ENCODE assay signal across 10 cellular contexts in the genomic region with DNA sequence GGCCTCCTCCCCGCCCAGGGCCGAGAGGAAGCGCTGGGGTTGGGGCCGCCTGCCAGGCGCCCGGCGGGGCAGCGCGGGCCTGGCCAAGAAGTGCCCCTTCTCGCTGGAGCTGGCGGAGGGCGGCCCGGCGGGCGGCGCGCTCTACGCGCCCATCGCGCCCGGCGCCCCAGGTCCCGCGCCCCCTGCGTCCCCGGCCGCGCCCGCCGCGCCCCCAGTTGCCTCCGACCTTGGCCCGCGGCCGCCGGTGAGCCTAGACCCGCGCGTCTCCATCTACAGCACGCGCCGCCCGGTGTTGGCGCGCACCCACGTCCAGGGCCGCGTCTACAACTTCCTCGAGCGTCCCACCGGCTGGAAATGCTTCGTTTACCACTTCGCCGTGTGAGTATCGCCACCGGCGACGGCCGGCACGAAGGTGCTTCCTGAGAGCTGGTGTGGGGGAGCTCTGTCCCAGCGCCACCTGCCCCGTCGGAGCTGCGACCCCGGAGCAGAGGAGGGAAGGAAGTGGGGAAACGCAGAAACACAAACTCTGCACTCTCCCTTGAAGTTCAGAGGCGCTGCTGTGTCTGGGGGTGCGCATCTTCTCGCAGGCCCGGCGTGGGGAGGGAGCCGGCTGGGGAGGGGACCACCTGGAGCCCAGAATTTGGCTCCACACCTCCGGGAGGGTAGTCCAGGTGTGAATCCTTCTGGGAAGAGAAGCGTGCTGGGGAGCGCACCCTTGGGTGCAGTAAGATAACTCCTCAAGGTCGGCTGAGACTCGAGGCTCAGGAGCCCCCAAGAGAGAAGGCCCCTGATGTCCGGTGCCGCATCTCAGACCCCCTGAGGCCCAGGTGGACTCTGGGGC. TPM values are rescaled to one million over a fixed set of nuclear protein-coding genes. Genes with fewer than 3 reads are reported as not detected.
DNase-seq lines count a peak whose midpoint lies in the region; ATAC-seq and TF ChIP-seq lines count a peak whose summit lies in the region.
"Had no signal": no experiment of that assay in that cellular context is flagged by ENCODE, and none has a peak within 500 bp of the region (broad histone marks: within the 10 kb centered on the region; RNA-seq: fewer than 3 reads in every experiment).

No MANE protein-coding gene starts in this region.

- H3K4me3 Mint-ChIP-seq in Caco-2 (ENCODE audit: unreplicated experiment) = peak overlapping the region; percentile 70
- H3K4me3 Mint-ChIP-seq in T-cell = peak overlapping the region; percentile 88 to 94 (median 93)
- peak overlapping the region; percentile 57 for H3K4me3 Mint-ChIP-seq in endodermal cell

- H3K4me1 ChIP-seq in Caco-2 (no peaks in the 10 kb centered on the region), endodermal cell (ENCODE audit: control insufficient read depth, insufficient read depth, low read length) (no peaks in the 10 kb centered on the region), ovary (ENCODE audit: insufficient read depth) (no peaks in the 10 kb centered on the region)

- H3K9me3 Mint-ChIP-seq in Caco-2 (ENCODE audit: unreplicated experiment) (no peaks in the 10 kb centered on the region), T-cell (no peaks in the 10 kb centered on the region), endodermal cell (peaks cover 4% of the 10 kb centered on the region)

- H3K9ac ChIP-seq in endodermal cell (ENCODE audit: extremely low read depth, low read length, poor library complexity, severe bottlenecking) = no peak overlapping the region

- H3K27ac ChIP-seq in endodermal cell (ENCODE audit: low read depth, low read length) = no peak overlapping the region
- H3K27ac ChIP-seq in ovary = no peak overlapping the region

- no peak for TF ChIP-seq POLR2A in ovary (IDR thresholded peaks at IDR 0.05)

- no peaks in the 10 kb centered on the region for H3K9me3 ChIP-seq in Caco-2
- peaks cover 9% of the 10 kb centered on the region for H3K9me3 ChIP-seq in endodermal cell (ENCODE audit: control insufficient read depth, low read length)
- no peaks in the 10 kb centered on the region for H3K9me3 ChIP-seq in ovary

- TF ChIP-seq CTCF in Caco-2 (IDR thresholded peaks at IDR 0.05; ENCODE audit: insufficient read depth in 1 of 2, low read depth in 1 of 2, low read length in 1 of 2, severe bottlenecking in 1 of 2, unreplicated experiment in 1 of 2) (no peak), endodermal cell (conservative IDR thresholded peaks at IDR 0.05) (no peak), ovary (IDR thresholded peaks at IDR 0.05) (no peak)

- POLR2A ChIA-PET in Caco-2 (lab: Charles Lee) = no interaction called here
- POLR2A ChIA-PET in T-cell (lab: Charles Lee) = no interaction called here

- 14 to 18% methylated on average over 32 to 80 of the region's 80 CpGs for WGBS in endodermal cell (ENCODE audit: insufficient coverage in 1 of 2, insufficient read length in 1 of 2), 2 experiments
- 5 to 10% (median 8%) methylated on average over 46 to 80 of the region's 80 CpGs for WGBS in ovary, 3 donors

- no peak for TF ChIP-seq EP300 in ovary (IDR thresholded peaks at IDR 0.05)

- ATAC-seq in T-cell (replicated peaks in 1 of 4) = peak; percentile 33 to 44 (median 38)
- ATAC-seq in HG02938 (IDR thresholded peaks at IDR 0.05; ENCODE audit: unreplicated experiment) = no peak
- ATAC-seq in sciatic nerve = no peak
- ATAC-seq in GM21786 (IDR thresholded peaks at IDR 0.05; ENCODE audit: unreplicated experiment) = no peak

- no TSS peak for BruUV-seq in Caco-2 (replicated peaks; lab: Mats Ljungman, UMichigan)

- H3K4me1 Mint-ChIP-seq in Caco-2 (ENCODE audit: low read depth, unreplicated experiment) (no peaks in the 10 kb centered on the region), T-cell (peaks cover 45 to 51% (median 46%) of the 10 kb centered on the region in 3 donors), endodermal cell (no peaks in the 10 kb centered on the region)

- peaks cover 6% of the 10 kb centered on the region for H3K27me3 ChIP-seq in Caco-2 (replicated peaks; ENCODE audit: control insufficient read depth, insufficient read depth, low read length)
- peaks cover 92% of the 10 kb centered on the region for H3K27me3 ChIP-seq in endodermal cell (ENCODE audit: control insufficient read depth, insufficient read depth, low read length, poor library complexity, severe bottlenecking)
- peaks cover 3% of the 10 kb centered on the region for H3K27me3 ChIP-seq in ovary

- intact Hi-C loops in Caco-2 (cut with micrococcal nuclease; ENCODE audit: unreplicated experiment) = no loop called here
- intact Hi-C loops in ovary (cut with DNase I) = no loop called here
- intact Hi-C loops in sciatic nerve (cut with DNase I) = no loop called here

- H3K36me3 ChIP-seq in Caco-2 (ENCODE audit: control insufficient read depth, insufficient read depth, low read length) = no peaks in the 10 kb centered on the region
- no peaks in the 10 kb centered on the region for H3K36me3 ChIP-seq in endodermal cell (ENCODE audit: control insufficient read depth, insufficient read depth, low read length)
- no peaks in the 10 kb centered on the region for H3K36me3 ChIP-seq in ovary

- no peaks in the 10 kb centered on the region for H3K36me3 Mint-ChIP-seq in Caco-2 (ENCODE audit: insufficient read depth, unreplicated experiment)
- H3K36me3 Mint-ChIP-seq in T-cell = no peaks in the 10 kb centered on the region
- no peaks in the 10 kb centered on the region for H3K36me3 Mint-ChIP-seq in endodermal cell (ENCODE audit: low read depth)

- CTCF ChIA-PET in Caco-2 (lab: Charles Lee) = interaction anchor here (0.6 kb wide), 1 partner anchor 25 kb away, joined by 3 read pairs; no protein-coding TSS in a partner anchor
- CTCF ChIA-PET in T-cell (lab: Charles Lee) = interaction anchor here in 1 of 2 donors (0.8 kb wide), 1 partner anchor 139 kb away, joined by 4 read pairs; no protein-coding TSS in a partner anchor

- H3K4me3 ChIP-seq in Caco-2 (ENCODE audit: low read depth, low read length) (peak overlapping the region; percentile 39), endodermal cell (ENCODE audit: low read length) (no peak overlapping the region), ovary (peak overlapping the region; percentile 8)

- H3K27ac Mint-ChIP-seq in Caco-2 (ENCODE audit: unreplicated experiment) (no peak overlapping the region), T-cell (peak overlapping the region; percentile 88 to 91), endodermal cell (no peak overlapping the region)

- peaks cover 13% of the 10 kb centered on the region for H3K27me3 Mint-ChIP-seq in Caco-2 (ENCODE audit: insufficient read depth, unreplicated experiment)
- H3K27me3 Mint-ChIP-seq in T-cell = peaks cover 0 to 4% of the 10 kb centered on the region in 2 donors
- peaks cover 87% of the 10 kb centered on the region for H3K27me3 Mint-ChIP-seq in endodermal cell (ENCODE audit: insufficient read depth)

- DNase-seq in Caco-2 = no peak
- peak in 6 of 34 experiments; percentile 14 to 38 (median 30) for DNase-seq in T-cell
- DNase-seq in endodermal cell = no peak
- peak in 1 of 5 donors; percentile 6 for DNase-seq in ovary
- DNase-seq in A172 (ENCODE audit: low spot score) = no peak
- DNase-seq in sciatic nerve (ENCODE audit: low spot score) = no peak
- DNase-seq: cerebellar nuclear complex had no signal

RNA-seq across cellular contexts. Expression of a gene that starts 0.5 kb away (rescaled TPM):
- total RNA-seq in Caco-2 (2022) (0.72 and 1.0 TPM in 2 replicates), T-cell (10 to 100 TPM; 20.9 to 32.9 (median 24.0) TPM), endodermal cell (1 to 10 TPM; 1.8 to 3.5 TPM), ovary (1 to 10 TPM; 1.4 to 9.7 (median 3.8) TPM), sciatic nerve (6.2 TPM)
- 1.0 TPM for polyA plus RNA-seq in endodermal cell (2013, experiment 1 of 2)
- polyA plus RNA-seq in endodermal cell (2013, experiment 2 of 2) = 0.46 TPM
- 10 to 100 TPM in 1 of 2 donors, 1 to 10 TPM in 1; 2.5 to 17.2 TPM for polyA plus RNA-seq in ovary
- 1.9 and 3.5 TPM in 2 replicates for total RNA-seq in A172 (2014; rRNA removed; shearing (Covaris generic))
- total RNA-seq: NCI-H460 had no signal

RNA-seq across cellular contexts. Expression of a gene that starts 1.0 kb away (rescaled TPM):
- total RNA-seq in Caco-2 (2022) (not detected in 2 replicates), T-cell (under 1 TPM; 0.07 to 0.73 (median 0.22) TPM), endodermal cell (under 1 TPM; 0.11 TPM), ovary (under 1 TPM in 2 of 7 donors, not detected in 5; 0.08 to 0.11 TPM), sciatic nerve (not detected)
- 0.18 TPM for polyA plus RNA-seq in endodermal cell (2013, experiment 1 of 2)
- 0.08 TPM for polyA plus RNA-seq in endodermal cell (2013, experiment 2 of 2)
- polyA plus RNA-seq in ovary = under 1 TPM in 1 of 2 donors, not detected in 1; 0.05 TPM
- total RNA-seq in A172 (2014; rRNA removed; shearing (Covaris generic)) = not detected in 2 replicates
- total RNA-seq: NCI-H460 had no signal

RNA-seq across cellular contexts. Expression of a gene that starts 44.8 kb away (rescaled TPM):
- 46.2 and 60.9 TPM in 2 replicates for total RNA-seq in Caco-2 (2022)
- total RNA-seq in T-cell = 10 to 100 TPM; 46.2 to 73.7 (median 64.8) TPM
- total RNA-seq in endodermal cell = 10 to 100 TPM; 47.2 to 51.1 TPM
- polyA plus RNA-seq in endodermal cell (2013, experiment 1 of 2) = 27.2 TPM
- 25.0 TPM for polyA plus RNA-seq in endodermal cell (2013, experiment 2 of 2)
- 10 to 100 TPM; 37.1 to 73.4 (median 49.4) TPM for total RNA-seq in ovary
- polyA plus RNA-seq in ovary = 10 to 100 TPM in 1 of 2 donors, 1 to 10 TPM in 1; 1.3 to 41.7 TPM
- 69.7 and 99.8 TPM in 2 replicates for total RNA-seq in A172 (2014; rRNA removed; shearing (Covaris generic))
- 41.0 TPM for total RNA-seq in sciatic nerve

Comparison
In these comparisons a context has a peak if more than half of its experiments do, and no peak if none do; other contexts are left out.
1. H3K27ac Mint-ChIP-seq: peak in T-cell (2 of 2); none in Caco-2 (single experiment) and endodermal cell (single experiment).
2. ATAC-seq: peak in T-cell (4 of 4); none in HG02938 (single experiment), sciatic nerve (single experiment) and GM21786 (single experiment).
3. Peak in every context shown above with its lines, with median percentiles within 50 percentile points of each other: H3K4me3 Mint-ChIP-seq.